Comparison of ENCODE assay signal across 1 cellular context in genomic region chr20:45791668-45792512, GRCh38.
TF ChIP-seq lines count a peak whose summit lies in the region.

TSS of gene DNTTIP1 (plus strand) at chr20:45791954. CDS start at chr20:45792005, 51 bp downstream.
TSS of gene WFDC3 (minus strand) at chr20:45791883. CDS start at chr20:45789975, 1,908 bp downstream.

TF ChIP-seq in HepG2, 621 proteins besides CTCF, POLR2A, EP300 and RAD21 (continued from another document and continues in another):
- TF ChIP-seq, protein P1, sequence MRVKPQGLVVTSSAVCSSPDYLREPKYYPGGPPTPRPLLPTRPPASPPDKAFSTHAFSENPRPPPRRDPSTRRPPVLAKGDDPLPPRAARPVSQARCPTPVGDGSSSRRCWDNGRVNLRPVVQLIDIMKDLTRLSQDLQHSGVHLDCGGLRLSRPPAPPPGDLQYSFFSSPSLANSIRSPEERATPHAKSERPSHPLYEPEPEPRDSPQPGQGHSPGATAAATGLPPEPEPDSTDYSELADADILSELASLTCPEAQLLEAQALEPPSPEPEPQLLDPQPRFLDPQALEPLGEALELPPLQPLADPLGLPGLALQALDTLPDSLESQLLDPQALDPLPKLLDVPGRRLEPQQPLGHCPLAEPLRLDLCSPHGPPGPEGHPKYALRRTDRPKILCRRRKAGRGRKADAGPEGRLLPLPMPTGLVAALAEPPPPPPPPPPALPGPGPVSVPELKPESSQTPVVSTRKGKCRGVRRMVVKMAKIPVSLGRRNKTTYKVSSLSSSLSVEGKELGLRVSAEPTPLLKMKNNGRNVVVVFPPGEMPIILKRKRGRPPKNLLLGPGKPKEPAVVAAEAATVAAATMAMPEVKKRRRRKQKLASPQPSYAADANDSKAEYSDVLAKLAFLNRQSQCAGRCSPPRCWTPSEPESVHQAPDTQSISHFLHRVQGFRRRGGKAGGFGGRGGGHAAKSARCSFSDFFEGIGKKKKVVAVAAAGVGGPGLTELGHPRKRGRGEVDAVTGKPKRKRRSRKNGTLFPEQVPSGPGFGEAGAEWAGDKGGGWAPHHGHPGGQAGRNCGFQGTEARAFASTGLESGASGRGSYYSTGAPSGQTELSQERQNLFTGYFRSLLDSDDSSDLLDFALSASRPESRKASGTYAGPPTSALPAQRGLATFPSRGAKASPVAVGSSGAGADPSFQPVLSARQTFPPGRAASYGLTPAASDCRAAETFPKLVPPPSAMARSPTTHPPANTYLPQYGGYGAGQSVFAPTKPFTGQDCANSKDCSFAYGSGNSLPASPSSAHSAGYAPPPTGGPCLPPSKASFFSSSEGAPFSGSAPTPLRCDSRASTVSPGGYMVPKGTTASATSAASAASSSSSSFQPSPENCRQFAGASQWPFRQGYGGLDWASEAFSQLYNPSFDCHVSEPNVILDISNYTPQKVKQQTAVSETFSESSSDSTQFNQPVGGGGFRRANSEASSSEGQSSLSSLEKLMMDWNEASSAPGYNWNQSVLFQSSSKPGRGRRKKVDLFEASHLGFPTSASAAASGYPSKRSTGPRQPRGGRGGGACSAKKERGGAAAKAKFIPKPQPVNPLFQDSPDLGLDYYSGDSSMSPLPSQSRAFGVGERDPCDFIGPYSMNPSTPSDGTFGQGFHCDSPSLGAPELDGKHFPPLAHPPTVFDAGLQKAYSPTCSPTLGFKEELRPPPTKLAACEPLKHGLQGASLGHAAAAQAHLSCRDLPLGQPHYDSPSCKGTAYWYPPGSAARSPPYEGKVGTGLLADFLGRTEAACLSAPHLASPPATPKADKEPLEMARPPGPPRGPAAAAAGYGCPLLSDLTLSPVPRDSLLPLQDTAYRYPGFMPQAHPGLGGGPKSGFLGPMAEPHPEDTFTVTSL (CRISPR knock-in tag; IDR thresholded peaks at IDR 0.05; ENCODE audit: borderline replicate concordance): no peak
- TF ChIP-seq POGK (CRISPR knock-in tag; conservative IDR thresholded peaks at IDR 0.05) (peak; percentile 96), KAT8 (CRISPR knock-in tag; IDR thresholded peaks at IDR 0.05) (peak; percentile 100), SETDB1 (CRISPR knock-in tag; IDR thresholded peaks at IDR 0.05; ENCODE audit: borderline replicate concordance) (0 out of 2 replicates have a peak, but pooled peaks have one; percentile 82), CHD2 (IDR thresholded peaks at IDR 0.05; ENCODE audit: low read depth, low read length) (peak; percentile 11; the same call in 1 of the 2 replicates), NONO (IDR thresholded peaks at IDR 0.05) (no peak), NONO (CRISPR knock-in tag; conservative IDR thresholded peaks at IDR 0.05) (peak; percentile 100), ZNF724P (CRISPR knock-in tag; IDR thresholded peaks at IDR 0.05; ENCODE audit: borderline replicate concordance) (peak; percentile 78; the same call in 1 of the 2 replicates), ZNF792 (CRISPR knock-in tag; IDR thresholded peaks at IDR 0.05) (peak; percentile 95), SIX4 (CRISPR knock-in tag; IDR thresholded peaks at IDR 0.05) (no peak), ZNF737 (CRISPR knock-in tag; IDR thresholded peaks at IDR 0.05; ENCODE audit: borderline replicate concordance) (0 out of 2 replicates have a peak, but pooled peaks have one; percentile 41), NR2F2 (IDR thresholded peaks at IDR 0.05; ENCODE audit: borderline replicate concordance, low read depth) (peak; percentile 62; the same call in 1 of the 2 replicates), ZFP82 (CRISPR knock-in tag; IDR thresholded peaks at IDR 0.05; ENCODE audit: borderline replicate concordance) (0 out of 2 replicates have a peak, but pooled peaks have one; percentile 80), CAMTA2 (CRISPR knock-in tag; IDR thresholded peaks at IDR 0.05; ENCODE audit: borderline replicate concordance) (no peak; the same call in 1 of the 2 replicates), NCOA5 (CRISPR knock-in tag; IDR thresholded peaks at IDR 0.05) (no peak), ZNF678 (CRISPR knock-in tag; IDR thresholded peaks at IDR 0.05) (peak; percentile 91; the same call in 1 of the 2 replicates), ZFYVE20 (CRISPR knock-in tag; IDR thresholded peaks at IDR 0.05; ENCODE audit: borderline replicate concordance, low read depth) (no peak), NCOA2 (CRISPR knock-in tag; IDR thresholded peaks at IDR 0.05) (peak; percentile 57), PPARG (CRISPR knock-in tag; conservative IDR thresholded peaks at IDR 0.05) (peak; percentile 44; the same call in 1 of the 2 replicates), IKZF4 (CRISPR knock-in tag; IDR thresholded peaks at IDR 0.05; ENCODE audit: borderline replicate concordance, low read depth, not compliant biosample characterization) (peak; percentile 47), ZSCAN12 (CRISPR knock-in tag; IDR thresholded peaks at IDR 0.05) (peak; percentile 96; the same call in 1 of the 2 replicates), CC2D1A (CRISPR knock-in tag; IDR thresholded peaks at IDR 0.05) (no peak), AGO1 (IDR thresholded peaks at IDR 0.05; ENCODE audit: low read depth, low read length, poor library complexity, severe bottlenecking) (peak; percentile 83), TP53 (CRISPR knock-in tag; conservative IDR thresholded peaks at IDR 0.05) (peak; percentile 94), FOXK1 (CRISPR knock-in tag; IDR thresholded peaks at IDR 0.05; ENCODE audit: borderline replicate concordance, low read depth) (peak; percentile 97), SMARCC2 (IDR thresholded peaks at IDR 0.05) (no peak), ZNF180 (CRISPR knock-in tag; IDR thresholded peaks at IDR 0.05; ENCODE audit: borderline replicate concordance, low read depth) (peak; percentile 93), ZNF224 (CRISPR knock-in tag; IDR thresholded peaks at IDR 0.05) (peak; percentile 89; the same call in 1 of the 2 replicates), HOXA9 (CRISPR knock-in tag; IDR thresholded peaks at IDR 0.05; ENCODE audit: borderline replicate concordance) (peak; percentile 80), ZBTB42 (CRISPR knock-in tag; IDR thresholded peaks at IDR 0.05) (peak; percentile 91; the same call in 1 of the 2 replicates), ZNF619 (CRISPR knock-in tag; IDR thresholded peaks at IDR 0.05) (peak; percentile 90), ZNF12 (CRISPR knock-in tag; IDR thresholded peaks at IDR 0.05) (0 out of 2 replicates have a peak, but pooled peaks have one; percentile 7), SP140L (CRISPR knock-in tag; IDR thresholded peaks at IDR 0.05; ENCODE audit: borderline replicate concordance) (no peak), ARHGAP35 (CRISPR knock-in tag; IDR thresholded peaks at IDR 0.05; ENCODE audit: borderline replicate concordance) (peak; percentile 85; the same call in 1 of the 2 replicates), ONECUT2 (CRISPR knock-in tag; IDR thresholded peaks at IDR 0.05) (no peak), ETV6 (CRISPR knock-in tag; conservative IDR thresholded peaks at IDR 0.05) (peak; percentile 94), ZFP36L2 (CRISPR knock-in tag; IDR thresholded peaks at IDR 0.05) (peak; percentile 96), KLF15 (CRISPR knock-in tag; IDR thresholded peaks at IDR 0.05; ENCODE audit: borderline replicate concordance) (peak; percentile 95), TMF1 (CRISPR knock-in tag; IDR thresholded peaks at IDR 0.05; ENCODE audit: low read depth) (0 out of 2 replicates have a peak, but pooled peaks have one; percentile 45), REL (CRISPR knock-in tag; conservative IDR thresholded peaks at IDR 0.05) (peak; percentile 44; the same call in 1 of the 2 replicates), ZNF543 (CRISPR knock-in tag; IDR thresholded peaks at IDR 0.05) (peak; percentile 89), JUNB (CRISPR knock-in tag; IDR thresholded peaks at IDR 0.05; ENCODE audit: borderline replicate concordance) (no peak), KAT2B (IDR thresholded peaks at IDR 0.05; ENCODE audit: borderline replicate concordance, low read depth, low read length) (no peak), ZNF362 (CRISPR knock-in tag; IDR thresholded peaks at IDR 0.05; ENCODE audit: borderline replicate concordance) (0 out of 2 replicates have a peak, but pooled peaks have one; percentile 17), MAFG (CRISPR knock-in tag; IDR thresholded peaks at IDR 0.05) (no peak), MAFK (conservative IDR thresholded peaks at IDR 0.05 in 1 of 2, IDR thresholded peaks at IDR 0.05 in 1 of 2; ENCODE audit: low read length in 2 of 2) (no peak), ZBTB20 (CRISPR knock-in tag; IDR thresholded peaks at IDR 0.05; ENCODE audit: borderline replicate concordance, low read depth) (peak; percentile 93), RCOR2 (CRISPR knock-in tag; IDR thresholded peaks at IDR 0.05) (no peak), EHMT2 (IDR thresholded peaks at IDR 0.05; ENCODE audit: borderline replicate concordance, low read depth, low read length) (0 out of 2 replicates have a peak, but pooled peaks have one; percentile 54), ZNF816 (CRISPR knock-in tag; IDR thresholded peaks at IDR 0.05; ENCODE audit: borderline replicate concordance) (no peak; the same call in 1 of the 2 replicates), ZNF510 (CRISPR knock-in tag; IDR thresholded peaks at IDR 0.05; ENCODE audit: low read depth) (peak; percentile 73; the same call in 1 of the 2 replicates), ZNF549 (CRISPR knock-in tag; IDR thresholded peaks at IDR 0.05) (peak; percentile 89; the same call in 1 of the 2 replicates)
- TF ChIP-seq, protein P2, sequence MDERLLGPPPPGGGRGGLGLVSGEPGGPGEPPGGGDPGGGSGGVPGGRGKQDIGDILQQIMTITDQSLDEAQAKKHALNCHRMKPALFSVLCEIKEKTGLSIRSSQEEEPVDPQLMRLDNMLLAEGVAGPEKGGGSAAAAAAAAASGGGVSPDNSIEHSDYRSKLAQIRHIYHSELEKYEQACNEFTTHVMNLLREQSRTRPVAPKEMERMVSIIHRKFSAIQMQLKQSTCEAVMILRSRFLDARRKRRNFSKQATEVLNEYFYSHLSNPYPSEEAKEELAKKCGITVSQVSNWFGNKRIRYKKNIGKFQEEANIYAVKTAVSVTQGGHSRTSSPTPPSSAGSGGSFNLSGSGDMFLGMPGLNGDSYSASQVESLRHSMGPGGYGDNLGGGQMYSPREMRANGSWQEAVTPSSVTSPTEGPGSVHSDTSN (CRISPR knock-in tag; IDR thresholded peaks at IDR 0.05): no peak
- TF ChIP-seq, protein P3, sequence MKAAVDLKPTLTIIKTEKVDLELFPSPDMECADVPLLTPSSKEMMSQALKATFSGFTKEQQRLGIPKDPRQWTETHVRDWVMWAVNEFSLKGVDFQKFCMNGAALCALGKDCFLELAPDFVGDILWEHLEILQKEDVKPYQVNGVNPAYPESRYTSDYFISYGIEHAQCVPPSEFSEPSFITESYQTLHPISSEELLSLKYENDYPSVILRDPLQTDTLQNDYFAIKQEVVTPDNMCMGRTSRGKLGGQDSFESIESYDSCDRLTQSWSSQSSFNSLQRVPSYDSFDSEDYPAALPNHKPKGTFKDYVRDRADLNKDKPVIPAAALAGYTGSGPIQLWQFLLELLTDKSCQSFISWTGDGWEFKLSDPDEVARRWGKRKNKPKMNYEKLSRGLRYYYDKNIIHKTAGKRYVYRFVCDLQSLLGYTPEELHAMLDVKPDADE (CRISPR knock-in tag; IDR thresholded peaks at IDR 0.05): peak; percentile 34; the same call in 1 of the 2 replicates
- TF ChIP-seq, protein P4, sequence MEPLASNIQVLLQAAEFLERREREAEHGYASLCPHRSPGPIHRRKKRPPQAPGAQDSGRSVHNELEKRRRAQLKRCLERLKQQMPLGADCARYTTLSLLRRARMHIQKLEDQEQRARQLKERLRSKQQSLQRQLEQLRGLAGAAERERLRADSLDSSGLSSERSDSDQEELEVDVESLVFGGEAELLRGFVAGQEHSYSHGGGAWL (CRISPR knock-in tag; IDR thresholded peaks at IDR 0.05): peak; percentile 97
- TF ChIP-seq, protein P5, sequence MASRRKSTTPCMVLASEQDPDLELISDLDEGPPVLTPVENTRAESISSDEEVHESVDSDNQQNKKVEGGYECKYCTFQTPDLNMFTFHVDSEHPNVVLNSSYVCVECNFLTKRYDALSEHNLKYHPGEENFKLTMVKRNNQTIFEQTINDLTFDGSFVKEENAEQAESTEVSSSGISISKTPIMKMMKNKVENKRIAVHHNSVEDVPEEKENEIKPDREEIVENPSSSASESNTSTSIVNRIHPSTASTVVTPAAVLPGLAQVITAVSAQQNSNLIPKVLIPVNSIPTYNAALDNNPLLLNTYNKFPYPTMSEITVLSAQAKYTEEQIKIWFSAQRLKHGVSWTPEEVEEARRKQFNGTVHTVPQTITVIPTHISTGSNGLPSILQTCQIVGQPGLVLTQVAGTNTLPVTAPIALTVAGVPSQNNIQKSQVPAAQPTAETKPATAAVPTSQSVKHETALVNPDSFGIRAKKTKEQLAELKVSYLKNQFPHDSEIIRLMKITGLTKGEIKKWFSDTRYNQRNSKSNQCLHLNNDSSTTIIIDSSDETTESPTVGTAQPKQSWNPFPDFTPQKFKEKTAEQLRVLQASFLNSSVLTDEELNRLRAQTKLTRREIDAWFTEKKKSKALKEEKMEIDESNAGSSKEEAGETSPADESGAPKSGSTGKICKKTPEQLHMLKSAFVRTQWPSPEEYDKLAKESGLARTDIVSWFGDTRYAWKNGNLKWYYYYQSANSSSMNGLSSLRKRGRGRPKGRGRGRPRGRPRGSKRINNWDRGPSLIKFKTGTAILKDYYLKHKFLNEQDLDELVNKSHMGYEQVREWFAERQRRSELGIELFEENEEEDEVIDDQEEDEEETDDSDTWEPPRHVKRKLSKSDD (CRISPR knock-in tag; IDR thresholded peaks at IDR 0.05; ENCODE audit: low read depth): peak; percentile 97
- TF ChIP-seq, protein P6, sequence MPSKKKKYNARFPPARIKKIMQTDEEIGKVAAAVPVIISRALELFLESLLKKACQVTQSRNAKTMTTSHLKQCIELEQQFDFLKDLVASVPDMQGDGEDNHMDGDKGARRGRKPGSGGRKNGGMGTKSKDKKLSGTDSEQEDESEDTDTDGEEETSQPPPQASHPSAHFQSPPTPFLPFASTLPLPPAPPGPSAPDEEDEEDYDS (CRISPR knock-in tag; IDR thresholded peaks at IDR 0.05): peak; percentile 84
